ENCODE assay signal across 1 cellular context in the genomic region with DNA sequence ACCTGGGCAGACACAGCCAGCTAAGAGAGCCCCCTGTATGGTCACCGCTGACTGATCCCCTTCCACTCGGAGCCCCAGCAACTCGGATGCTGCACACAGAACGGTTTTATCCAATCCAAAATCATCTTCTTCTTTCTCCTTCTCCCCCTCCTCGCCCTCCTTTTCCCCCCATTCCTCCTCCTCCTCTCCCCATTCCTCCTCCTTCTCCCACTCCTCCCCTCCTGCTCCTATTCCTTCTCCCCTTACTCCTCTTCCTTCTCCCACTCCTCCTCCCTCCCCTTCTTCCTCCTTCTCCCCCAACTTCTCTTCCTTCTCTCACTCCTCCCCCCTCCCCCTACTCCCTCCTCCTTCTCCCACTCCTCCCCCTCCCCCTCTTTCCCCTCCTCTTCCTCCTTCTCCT.
A peak's percentile ranks its signal among the peaks of the same experiment; 100 is the strongest.
TF ChIP-seq lines count a peak whose summit lies in the region.

No MANE protein-coding gene starts in this region.

TF ChIP-seq in HEK293, 187 proteins besides CTCF, POLR2A, EP300 and RAD21 (continued from another document):
- TF ChIP-seq, protein P1, sequence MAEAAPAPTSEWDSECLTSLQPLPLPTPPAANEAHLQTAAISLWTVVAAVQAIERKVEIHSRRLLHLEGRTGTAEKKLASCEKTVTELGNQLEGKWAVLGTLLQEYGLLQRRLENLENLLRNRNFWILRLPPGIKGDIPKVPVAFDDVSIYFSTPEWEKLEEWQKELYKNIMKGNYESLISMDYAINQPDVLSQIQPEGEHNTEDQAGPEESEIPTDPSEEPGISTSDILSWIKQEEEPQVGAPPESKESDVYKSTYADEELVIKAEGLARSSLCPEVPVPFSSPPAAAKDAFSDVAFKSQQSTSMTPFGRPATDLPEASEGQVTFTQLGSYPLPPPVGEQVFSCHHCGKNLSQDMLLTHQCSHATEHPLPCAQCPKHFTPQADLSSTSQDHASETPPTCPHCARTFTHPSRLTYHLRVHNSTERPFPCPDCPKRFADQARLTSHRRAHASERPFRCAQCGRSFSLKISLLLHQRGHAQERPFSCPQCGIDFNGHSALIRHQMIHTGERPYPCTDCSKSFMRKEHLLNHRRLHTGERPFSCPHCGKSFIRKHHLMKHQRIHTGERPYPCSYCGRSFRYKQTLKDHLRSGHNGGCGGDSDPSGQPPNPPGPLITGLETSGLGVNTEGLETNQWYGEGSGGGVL (tag by site-specific recombination; IDR thresholded peaks at IDR 0.05): peak; percentile 36; the same call in 1 of the 2 replicates
- TF ChIP-seq ZNF184 (tag by site-specific recombination; IDR thresholded peaks at IDR 0.05): no peak
- TF ChIP-seq EGR2 (tag by site-specific recombination; IDR thresholded peaks at IDR 0.05; ENCODE audit: low read depth): peak; percentile 85
- no peak for TF ChIP-seq ZNF292 (tag by site-specific recombination; IDR thresholded peaks at IDR 0.05; ENCODE audit: borderline replicate concordance, low read depth)
- no peak for TF ChIP-seq ZNF10 (tag by site-specific recombination; IDR thresholded peaks at IDR 0.05)
- TF ChIP-seq ZNF558 (tag by site-specific recombination; IDR thresholded peaks at IDR 0.05): no peak
- TF ChIP-seq, protein P2, sequence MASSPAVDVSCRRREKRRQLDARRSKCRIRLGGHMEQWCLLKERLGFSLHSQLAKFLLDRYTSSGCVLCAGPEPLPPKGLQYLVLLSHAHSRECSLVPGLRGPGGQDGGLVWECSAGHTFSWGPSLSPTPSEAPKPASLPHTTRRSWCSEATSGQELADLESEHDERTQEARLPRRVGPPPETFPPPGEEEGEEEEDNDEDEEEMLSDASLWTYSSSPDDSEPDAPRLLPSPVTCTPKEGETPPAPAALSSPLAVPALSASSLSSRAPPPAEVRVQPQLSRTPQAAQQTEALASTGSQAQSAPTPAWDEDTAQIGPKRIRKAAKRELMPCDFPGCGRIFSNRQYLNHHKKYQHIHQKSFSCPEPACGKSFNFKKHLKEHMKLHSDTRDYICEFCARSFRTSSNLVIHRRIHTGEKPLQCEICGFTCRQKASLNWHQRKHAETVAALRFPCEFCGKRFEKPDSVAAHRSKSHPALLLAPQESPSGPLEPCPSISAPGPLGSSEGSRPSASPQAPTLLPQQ (tag by site-specific recombination; IDR thresholded peaks at IDR 0.05): no peak
- no peak for TF ChIP-seq ZNF660 (tag by site-specific recombination; IDR thresholded peaks at IDR 0.05)
- no peak for TF ChIP-seq GLIS2 (tag by site-specific recombination; IDR thresholded peaks at IDR 0.05)
- TF ChIP-seq ZBTB21 (tag by site-specific recombination; IDR thresholded peaks at IDR 0.05): no peak
- peak; percentile 21; the same call in 1 of the 2 replicates for TF ChIP-seq ZFHX2 (tag by site-specific recombination; conservative IDR thresholded peaks at IDR 0.05)
- no peak for TF ChIP-seq ZFP37 (tag by site-specific recombination; IDR thresholded peaks at IDR 0.05)
